8 cellular contexts compared by ENCODE assay signal in genomic region chr1:150979007-150979722, GRCh38.
DNase-seq lines count a peak whose midpoint lies in the region; ATAC-seq and TF ChIP-seq lines count a peak whose summit lies in the region.

No MANE protein-coding gene starts in this region.

- H3K9me3 Mint-ChIP-seq in effector memory CD8-positive, alpha-beta T cell, result no peaks in the 10 kb centered on the region

- DNase-seq in HS-27A (ENCODE audit: low read depth) (peak; percentile 69), NOMO-1 (lab: John Stamatoyannopoulos, UW; ENCODE audit: unreplicated experiment in 2 of 2) (peak; percentile 75 to 84), midbrain (lab: John Stamatoyannopoulos, UW) (peak; percentile 92)
- DNase-seq in activated CD8-positive, alpha-beta memory T cell treated with anti-CD3 and anti-CD28 coated beads for 1 hour (ENCODE audit: extremely low read depth in 1 of 2, low read depth in 1 of 2), result peak; percentile 75 to 76
- DNase-seq in effector memory CD8-positive, alpha-beta T cell, result peak; percentile 87 to 92 (median 89)
- peak; percentile 57 to 72 for DNase-seq in stimulated activated CD8-positive, alpha-beta memory T cell treated with anti-CD3 and anti-CD28 coated beads, Interleukin-15, amount 100 ng/mL, for 4 hours (ENCODE audit: low read depth in 2 of 2)

- peak; percentile 49 for ATAC-seq in effector memory CD8-positive, alpha-beta T cell (replicated peaks)
- no peak for ATAC-seq in GM19324 (IDR thresholded peaks at IDR 0.05; ENCODE audit: low FRiP score, unreplicated experiment)

- H3K4me3 Mint-ChIP-seq in effector memory CD8-positive, alpha-beta T cell, result peak overlapping the region; percentile 40 to 82

- H3K4me1 Mint-ChIP-seq in effector memory CD8-positive, alpha-beta T cell (ENCODE audit: low read depth in 2 of 2), result peaks cover 17 to 25% of the 10 kb centered on the region in 2 donors

- peak overlapping the region in 1 of 2 donors; percentile 54 for H3K27ac Mint-ChIP-seq in effector memory CD8-positive, alpha-beta T cell

- TF ChIP-seq CTCF in GM12874 (IDR thresholded peaks at IDR 0.05; ENCODE audit: insufficient read depth, low read depth, low read length), result peak; percentile 100

- H3K36me3 Mint-ChIP-seq in effector memory CD8-positive, alpha-beta T cell (ENCODE audit: insufficient read depth), result peaks cover 9% of the 10 kb centered on the region

- H3K27me3 Mint-ChIP-seq in effector memory CD8-positive, alpha-beta T cell, result no peaks in the 10 kb centered on the region
